In genomic region chr16:58628845-58629680, GRCh38 we compare ENCODE assay signal across 1 cellular context.
TF ChIP-seq lines count a peak whose summit lies in the region.

No MANE protein-coding gene starts in this region.

TF ChIP-seq in HEK293, 187 proteins besides CTCF, POLR2A, EP300 and RAD21 (continued from another document):
- TF ChIP-seq ZNF629 (tag by site-specific recombination; IDR thresholded peaks at IDR 0.05) (no peak), ZNF248 (tag by site-specific recombination; IDR thresholded peaks at IDR 0.05) (no peak), HOXA7 (CRISPR knock-in tag; IDR thresholded peaks at IDR 0.05; ENCODE audit: borderline replicate concordance) (no peak), ZNF677 (tag by site-specific recombination; IDR thresholded peaks at IDR 0.05) (no peak), ZNF335 (tag by site-specific recombination; conservative IDR thresholded peaks at IDR 0.05) (no peak), REPIN1 (tag by site-specific recombination; IDR thresholded peaks at IDR 0.05; ENCODE audit: low read depth) (no peak), HOXD13 (CRISPR knock-in tag; IDR thresholded peaks at IDR 0.05; ENCODE audit: borderline replicate concordance) (no peak), ZNF645 (tag by site-specific recombination; IDR thresholded peaks at IDR 0.05) (no peak), ZBTB49 (tag by site-specific recombination; IDR thresholded peaks at IDR 0.05; ENCODE audit: low read depth) (no peak), SCRT2 (tag by site-specific recombination; IDR thresholded peaks at IDR 0.05) (peak; percentile 46; the same call in 1 of the 2 replicates), KLF16 (tag by site-specific recombination; IDR thresholded peaks at IDR 0.05) (peak; percentile 76; the same call in 1 of the 2 replicates)
